ENCODE assay signal across 35 cellular contexts in the genomic region with DNA sequence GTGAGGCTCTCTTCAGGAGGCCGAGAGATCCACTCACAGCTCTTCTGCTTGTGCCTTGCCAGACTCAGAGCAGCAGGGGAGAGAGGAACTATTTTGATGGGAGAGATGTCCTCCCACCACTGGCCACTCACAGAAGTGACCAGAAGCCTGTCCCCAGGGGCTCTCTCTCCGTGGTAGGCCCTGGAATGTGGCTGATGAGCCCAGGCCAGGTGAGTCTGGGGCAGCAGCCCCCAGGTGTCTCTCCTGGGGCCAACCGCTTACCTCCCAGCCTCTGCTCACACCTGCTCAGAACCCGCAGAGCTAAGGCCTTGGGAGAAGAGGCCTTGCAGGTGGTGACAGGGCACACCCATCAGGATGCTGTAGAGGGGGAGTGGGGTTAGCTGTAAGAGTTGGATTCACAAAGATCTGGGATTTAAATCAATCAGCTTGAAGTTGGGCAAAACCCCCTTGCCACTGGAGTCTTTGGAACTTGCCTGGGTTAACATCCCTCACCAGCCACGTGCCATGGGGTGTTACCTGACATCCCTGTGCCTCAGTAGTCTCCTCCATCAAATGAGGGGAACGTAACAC. TPM values are rescaled to one million over a fixed set of nuclear protein-coding genes. Genes with fewer than 3 reads are reported as not detected.
"Had no signal": no experiment of that assay in that cellular context is flagged by ENCODE, and none has a peak within 500 bp of the region (broad histone marks: within the 10 kb centered on the region; RNA-seq: fewer than 3 reads in every experiment).

No MANE protein-coding gene starts in this region.

- DNase-seq: heart left ventricle; hypothalamus; immature natural killer cell; left ventricle myocardium inferior; mesendoderm; naive thymus-derived CD4-positive, alpha-beta T cell; occipital lobe; ovary; right cardiac atrium; stimulated activated CD4-positive, alpha-beta T cell treated with anti-CD3 and anti-CD28 coated beads, Interleukin-12 subunit alpha, Interleukin-12 subunit beta, amount 100 ng/mL, for 4 hours; stimulated activated CD4-positive, alpha-beta T cell treated with anti-CD3 and anti-CD28 coated beads, Interleukin-15, amount 100 ng/mL, for 24 hours; stimulated activated CD4-positive, alpha-beta T cell treated with anti-CD3 and anti-CD28 coated beads, Interleukin-2, amount 100 ng/mL, for 24 hours; stimulated activated CD4-positive, alpha-beta T cell treated with anti-CD3 and anti-CD28 coated beads, Interleukin-4, amount 100 ng/mL, for 1 hour; stimulated activated naive CD4-positive, alpha-beta T cell; tibial artery; trophoblast cell; uterus had no signal

- H3K9me3 ChIP-seq: heart left ventricle, left ventricle myocardium inferior, neutrophil, ovary, suprapubic skin, thoracic aorta, tibial artery, uterus had no signal

- ATAC-seq: naive thymus-derived CD4-positive, alpha-beta T cell; right cardiac atrium; sciatic nerve had no signal

- H3K27ac ChIP-seq: heart left ventricle, left ventricle myocardium inferior, neutrophil, ovary, skin epidermis, suprapubic skin, thoracic aorta, tibial artery, uterus had no signal

- H3K4me3 ChIP-seq: heart left ventricle, left ventricle myocardium inferior, lung, ovary, skin epidermis, suprapubic skin, thoracic aorta, tibial artery, uterus had no signal

- H3K4me1 ChIP-seq: heart left ventricle, left ventricle myocardium inferior, suprapubic skin, tibial artery, uterus had no signal

- H3K36me3 ChIP-seq: heart left ventricle, left ventricle myocardium inferior, neutrophil, ovary, suprapubic skin, thoracic aorta, tibial artery, uterus had no signal

- H3K4me3 Mint-ChIP-seq: immature natural killer cell; mesothelial cell of epicardium; naive thymus-derived CD4-positive, alpha-beta T cell; natural killer cell treated with Interleukin-12 subunit alpha and Interleukin-12 subunit beta and Interleukin-15 and Interleukin-18, amount 100 ng/mL, for 72 hours; stimulated activated naive CD8-positive, alpha-beta T cell treated with anti-CD3 and anti-CD28 coated beads, Interleukin-15, Interleukin-2, amounts not matched to agents 100 ng/mL and 50 ng/mL, for 24 hours had no signal

- H3K27me3 ChIP-seq: neutrophil, ovary, tibial artery, uterus had no signal

- H3K27ac Mint-ChIP-seq: immature natural killer cell; mesothelial cell of epicardium; naive thymus-derived CD4-positive, alpha-beta T cell; natural killer cell treated with Interleukin-12 subunit alpha and Interleukin-12 subunit beta and Interleukin-15 and Interleukin-18, amount 100 ng/mL, for 72 hours; progenitor cell of endocrine pancreas; stimulated activated naive CD8-positive, alpha-beta T cell treated with anti-CD3 and anti-CD28 coated beads, Interleukin-15, Interleukin-2, amounts not matched to agents 100 ng/mL and 50 ng/mL, for 24 hours had no signal

- H3K9me3 Mint-ChIP-seq: mesothelial cell of epicardium; natural killer cell treated with Interleukin-12 subunit alpha and Interleukin-12 subunit beta and Interleukin-15 and Interleukin-18, amount 100 ng/mL, for 72 hours; stimulated activated naive CD8-positive, alpha-beta T cell treated with anti-CD3 and anti-CD28 coated beads, Interleukin-15, Interleukin-2, amounts not matched to agents 100 ng/mL and 50 ng/mL, for 24 hours had no signal

- H3K36me3 Mint-ChIP-seq: immature natural killer cell; mesothelial cell of epicardium; natural killer cell treated with Interleukin-12 subunit alpha and Interleukin-12 subunit beta and Interleukin-15 and Interleukin-18, amount 100 ng/mL, for 72 hours had no signal

- H3K4me1 Mint-ChIP-seq: immature natural killer cell; mesothelial cell of epicardium; naive thymus-derived CD4-positive, alpha-beta T cell had no signal

RNA-seq across cellular contexts. Expression of gene ASB18, which starts 29.1 kb away (rescaled TPM):
- total RNA-seq: kidney epithelial cell; lower leg skin; lung; mesothelial cell of epicardium; mononuclear cell; naive thymus-derived CD4-positive, alpha-beta T cell; natural killer cell treated with Interleukin-12 subunit alpha and Interleukin-12 subunit beta and Interleukin-15 and Interleukin-18, amount 100 ng/mL, for 72 hours; ovary; progenitor cell of endocrine pancreas; pulmonary artery endothelial cell; renal cortical epithelial cell; sciatic nerve; subcutaneous adipose tissue; thoracic aorta; ureter; uterus had no signal
- polyA plus RNA-seq: immature natural killer cell; lung; naive thymus-derived CD4-positive, alpha-beta T cell; neural cell; ovary had no signal
